1 cellular context compared by ENCODE assay signal in the genomic region with DNA sequence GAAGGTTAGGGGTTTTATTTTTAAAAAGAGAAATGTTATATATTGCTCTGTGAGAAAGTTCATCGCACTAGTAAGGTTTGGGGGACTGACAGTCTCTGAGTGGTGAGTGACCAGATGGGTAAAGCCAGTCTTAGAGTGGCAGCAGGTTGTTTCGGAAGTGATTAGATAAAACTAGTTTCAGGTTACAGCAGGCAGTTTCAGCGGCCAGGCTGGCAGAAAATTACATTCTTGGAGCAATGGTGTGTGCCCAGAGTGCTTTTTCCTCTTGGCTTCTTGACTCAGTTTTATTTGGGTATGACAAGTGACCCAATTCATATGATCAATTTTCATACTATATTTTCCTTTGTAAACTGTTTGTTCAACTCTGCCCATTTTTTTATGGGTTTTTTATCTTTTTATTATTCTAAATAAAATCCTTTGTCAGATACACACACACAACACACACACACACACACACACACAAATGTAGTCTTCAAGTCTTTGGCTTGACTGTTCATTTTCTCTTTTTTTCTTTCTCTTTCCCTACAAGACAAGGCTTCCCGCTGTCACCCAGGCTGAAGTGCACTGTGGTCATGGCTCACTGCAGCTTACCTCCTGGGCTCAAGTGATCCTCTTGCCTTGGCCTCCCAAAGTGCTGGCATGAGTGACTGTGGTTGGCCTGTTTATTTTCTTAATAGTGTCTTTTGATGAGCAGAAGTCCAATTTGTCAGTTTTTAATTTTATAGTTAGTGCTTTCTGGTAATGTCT.
TF ChIP-seq lines count a peak whose summit lies in the region.

No MANE protein-coding gene starts in this region.

TF ChIP-seq in K562, 482 proteins besides CTCF, POLR2A, EP300 and RAD21:
- TF ChIP-seq, protein P1, sequence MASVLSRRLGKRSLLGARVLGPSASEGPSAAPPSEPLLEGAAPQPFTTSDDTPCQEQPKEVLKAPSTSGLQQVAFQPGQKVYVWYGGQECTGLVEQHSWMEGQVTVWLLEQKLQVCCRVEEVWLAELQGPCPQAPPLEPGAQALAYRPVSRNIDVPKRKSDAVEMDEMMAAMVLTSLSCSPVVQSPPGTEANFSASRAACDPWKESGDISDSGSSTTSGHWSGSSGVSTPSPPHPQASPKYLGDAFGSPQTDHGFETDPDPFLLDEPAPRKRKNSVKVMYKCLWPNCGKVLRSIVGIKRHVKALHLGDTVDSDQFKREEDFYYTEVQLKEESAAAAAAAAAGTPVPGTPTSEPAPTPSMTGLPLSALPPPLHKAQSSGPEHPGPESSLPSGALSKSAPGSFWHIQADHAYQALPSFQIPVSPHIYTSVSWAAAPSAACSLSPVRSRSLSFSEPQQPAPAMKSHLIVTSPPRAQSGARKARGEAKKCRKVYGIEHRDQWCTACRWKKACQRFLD (CRISPR knock-in tag; IDR thresholded peaks at IDR 0.05) = no peak
- TF ChIP-seq, protein P2, sequence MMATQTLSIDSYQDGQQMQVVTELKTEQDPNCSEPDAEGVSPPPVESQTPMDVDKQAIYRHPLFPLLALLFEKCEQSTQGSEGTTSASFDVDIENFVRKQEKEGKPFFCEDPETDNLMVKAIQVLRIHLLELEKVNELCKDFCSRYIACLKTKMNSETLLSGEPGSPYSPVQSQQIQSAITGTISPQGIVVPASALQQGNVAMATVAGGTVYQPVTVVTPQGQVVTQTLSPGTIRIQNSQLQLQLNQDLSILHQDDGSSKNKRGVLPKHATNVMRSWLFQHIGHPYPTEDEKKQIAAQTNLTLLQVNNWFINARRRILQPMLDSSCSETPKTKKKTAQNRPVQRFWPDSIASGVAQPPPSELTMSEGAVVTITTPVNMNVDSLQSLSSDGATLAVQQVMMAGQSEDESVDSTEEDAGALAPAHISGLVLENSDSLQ (IDR thresholded peaks at IDR 0.05) = peak; percentile 33; the same call in 1 of the 2 replicates
- 0 out of 2 replicates have a peak, but pooled peaks have one; percentile 52 for TF ChIP-seq SMARCA5 (IDR thresholded peaks at IDR 0.05)
- 0 out of 2 replicates have a peak, but pooled peaks have one; percentile 18 for TF ChIP-seq SUPT5H (IDR thresholded peaks at IDR 0.05)
- TF ChIP-seq, protein P3, sequence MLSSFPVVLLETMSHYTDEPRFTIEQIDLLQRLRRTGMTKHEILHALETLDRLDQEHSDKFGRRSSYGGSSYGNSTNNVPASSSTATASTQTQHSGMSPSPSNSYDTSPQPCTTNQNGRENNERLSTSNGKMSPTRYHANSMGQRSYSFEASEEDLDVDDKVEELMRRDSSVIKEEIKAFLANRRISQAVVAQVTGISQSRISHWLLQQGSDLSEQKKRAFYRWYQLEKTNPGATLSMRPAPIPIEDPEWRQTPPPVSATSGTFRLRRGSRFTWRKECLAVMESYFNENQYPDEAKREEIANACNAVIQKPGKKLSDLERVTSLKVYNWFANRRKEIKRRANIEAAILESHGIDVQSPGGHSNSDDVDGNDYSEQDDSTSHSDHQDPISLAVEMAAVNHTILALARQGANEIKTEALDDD (IDR thresholded peaks at IDR 0.05) = peak; percentile 82; the same call in 1 of the 2 replicates
- TF ChIP-seq ZNF165 (CRISPR knock-in tag; IDR thresholded peaks at IDR 0.05; ENCODE audit: borderline replicate concordance) = no peak
- TF ChIP-seq ZEB2 (IDR thresholded peaks at IDR 0.05) = peak; percentile 84
- TF ChIP-seq PML (IDR thresholded peaks at IDR 0.05; ENCODE audit: low read length) = no peak
- TF ChIP-seq, protein P4, sequence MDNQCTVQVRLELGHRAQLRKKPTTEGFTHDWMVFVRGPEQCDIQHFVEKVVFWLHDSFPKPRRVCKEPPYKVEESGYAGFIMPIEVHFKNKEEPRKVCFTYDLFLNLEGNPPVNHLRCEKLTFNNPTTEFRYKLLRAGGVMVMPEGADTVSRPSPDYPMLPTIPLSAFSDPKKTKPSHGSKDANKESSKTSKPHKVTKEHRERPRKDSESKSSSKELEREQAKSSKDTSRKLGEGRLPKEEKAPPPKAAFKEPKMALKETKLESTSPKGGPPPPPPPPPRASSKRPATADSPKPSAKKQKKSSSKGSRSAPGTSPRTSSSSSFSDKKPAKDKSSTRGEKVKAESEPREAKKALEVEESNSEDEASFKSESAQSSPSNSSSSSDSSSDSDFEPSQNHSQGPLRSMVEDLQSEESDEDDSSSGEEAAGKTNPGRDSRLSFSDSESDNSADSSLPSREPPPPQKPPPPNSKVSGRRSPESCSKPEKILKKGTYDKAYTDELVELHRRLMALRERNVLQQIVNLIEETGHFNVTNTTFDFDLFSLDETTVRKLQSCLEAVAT (IDR thresholded peaks at IDR 0.05) = peak in 1 of 2 experiments; percentile 29; a peak in 1 of 4 replicates
